9 cellular contexts compared by ENCODE assay signal in genomic region chr4:154082760-154083530, GRCh38.
DNase-seq lines count a peak whose midpoint lies in the region; ATAC-seq and TF ChIP-seq lines count a peak whose summit lies in the region.
"Had no signal": no experiment of that assay in that cellular context is flagged by ENCODE, and none has a peak within 500 bp of the region (broad histone marks: within the 10 kb centered on the region; RNA-seq: fewer than 3 reads in every experiment).

No MANE protein-coding gene starts in this region.

- H3K4me3 ChIP-seq in cardiac fibroblast (replicated peaks in 1 of 2; ENCODE audit: low read depth in 2 of 2, low read length in 2 of 2), result no peak overlapping the region
- H3K4me3 ChIP-seq: mucosa of descending colon had no signal

- intact Hi-C loops in activated CD8-positive, alpha-beta T cell treated with anti-CD3 and anti-CD28 coated beads for 36 hours (cut with micrococcal nuclease), result no loop called here

- in situ Hi-C loops in KBM-7 (cut with MboI; ENCODE audit: low pct_unique_long_range_greater_than_20kb, low sequenced_read_pairs), result no loop called here

- TF ChIP-seq CTCF in activated CD8-positive, alpha-beta T cell treated with anti-CD3 and anti-CD28 coated beads for 36 hours (IDR thresholded peaks at IDR 0.05), result no peak
- peak; percentile 42 for TF ChIP-seq CTCF in cardiac fibroblast (IDR thresholded peaks at IDR 0.05; ENCODE audit: low read depth, low read length)

- no peaks in the 10 kb centered on the region for H3K36me3 Mint-ChIP-seq in activated CD8-positive, alpha-beta T cell treated with anti-CD3 and anti-CD28 coated beads for 36 hours (ENCODE audit: low read depth)
- H3K36me3 Mint-ChIP-seq in activated CD8-positive, alpha-beta T cell treated with anti-CD3 and anti-CD28 coated beads, Interleukin-2, amount 10 ng/mL, durations not matched to agents 7 days and 5 days (ENCODE audit: low read depth), result no peaks in the 10 kb centered on the region
- no peaks in the 10 kb centered on the region for H3K36me3 Mint-ChIP-seq in stimulated activated naive B cell treated with anti-CD40 and anti-IgM and Interleukin-4, amounts not matched to agents 10 μg/mL and 1 μg/mL and 100 μg/mL, for 72 hours

- peak; percentile 8 for DNase-seq in activated CD8-positive, alpha-beta T cell treated with anti-CD3 and anti-CD28 coated beads for 36 hours
- DNase-seq in activated CD8-positive, alpha-beta T cell treated with anti-CD3 and anti-CD28 coated beads, Interleukin-2, amount 10 ng/mL, durations not matched to agents 7 days and 5 days, result no peak
- DNase-seq in KBM-7 (peak; percentile 6), cardiac fibroblast (ENCODE audit: low read depth in 2 of 2) (peak; percentile 3 to 40), COLO829 (ENCODE audit: low spot score) (no peak), occipital lobe (lab: John Stamatoyannopoulos, UW) (no peak), NCI-H2029 (lab: John Stamatoyannopoulos, UW) (no peak)
- no peak for DNase-seq in stimulated activated naive B cell treated with anti-CD40 and anti-IgM and Interleukin-4, amounts not matched to agents 10 μg/mL and 1 μg/mL and 100 μg/mL, for 72 hours

- H3K4me3 Mint-ChIP-seq in activated CD8-positive, alpha-beta T cell treated with anti-CD3 and anti-CD28 coated beads for 36 hours, result no peak overlapping the region
- no peak overlapping the region for H3K4me3 Mint-ChIP-seq in activated CD8-positive, alpha-beta T cell treated with anti-CD3 and anti-CD28 coated beads, Interleukin-2, amount 10 ng/mL, durations not matched to agents 7 days and 5 days
- no peak overlapping the region for H3K4me3 Mint-ChIP-seq in stimulated activated naive B cell treated with anti-CD40 and anti-IgM and Interleukin-4, amounts not matched to agents 10 μg/mL and 1 μg/mL and 100 μg/mL, for 72 hours

- H3K27ac Mint-ChIP-seq in activated CD8-positive, alpha-beta T cell treated with anti-CD3 and anti-CD28 coated beads for 36 hours, result no peak overlapping the region
- no peak overlapping the region for H3K27ac Mint-ChIP-seq in activated CD8-positive, alpha-beta T cell treated with anti-CD3 and anti-CD28 coated beads, Interleukin-2, amount 10 ng/mL, durations not matched to agents 7 days and 5 days
- H3K27ac Mint-ChIP-seq in stimulated activated naive B cell treated with anti-CD40 and anti-IgM and Interleukin-4, amounts not matched to agents 10 μg/mL and 1 μg/mL and 100 μg/mL, for 72 hours, result no peak overlapping the region

- no peaks in the 10 kb centered on the region for H3K9me3 Mint-ChIP-seq in activated CD8-positive, alpha-beta T cell treated with anti-CD3 and anti-CD28 coated beads for 36 hours
- no peaks in the 10 kb centered on the region for H3K9me3 Mint-ChIP-seq in activated CD8-positive, alpha-beta T cell treated with anti-CD3 and anti-CD28 coated beads, Interleukin-2, amount 10 ng/mL, durations not matched to agents 7 days and 5 days (ENCODE audit: insufficient read depth)
- H3K9me3 Mint-ChIP-seq in stimulated activated naive B cell treated with anti-CD40 and anti-IgM and Interleukin-4, amounts not matched to agents 10 μg/mL and 1 μg/mL and 100 μg/mL, for 72 hours, result no peaks in the 10 kb centered on the region

- CTCF ChIA-PET in activated CD8-positive, alpha-beta T cell treated with anti-CD3 and anti-CD28 coated beads for 36 hours (lab: Charles Lee), result interaction anchor here (0.6 to 1.7 kb wide), 6 partner anchors 17 to 1678 kb away, joined by 3 to 8 read pairs (median 4); no protein-coding TSS in a partner anchor
- CTCF ChIA-PET in activated CD8-positive, alpha-beta T cell treated with anti-CD3 and anti-CD28 coated beads, Interleukin-2, amount 10 ng/mL, durations not matched to agents 7 days and 5 days (lab: Charles Lee), result interaction anchor here (1.2 to 1.6 kb wide), 2 partner anchors 9 to 297 kb away, joined by 3 to 4 read pairs; no protein-coding TSS in a partner anchor

- H3K4me1 Mint-ChIP-seq in activated CD8-positive, alpha-beta T cell treated with anti-CD3 and anti-CD28 coated beads for 36 hours (ENCODE audit: low read depth), result no peaks in the 10 kb centered on the region
- no peaks in the 10 kb centered on the region for H3K4me1 Mint-ChIP-seq in activated CD8-positive, alpha-beta T cell treated with anti-CD3 and anti-CD28 coated beads, Interleukin-2, amount 10 ng/mL, durations not matched to agents 7 days and 5 days (ENCODE audit: low read depth)
- H3K4me1 Mint-ChIP-seq in stimulated activated naive B cell treated with anti-CD40 and anti-IgM and Interleukin-4, amounts not matched to agents 10 μg/mL and 1 μg/mL and 100 μg/mL, for 72 hours, result no peaks in the 10 kb centered on the region

- ATAC-seq in activated CD8-positive, alpha-beta T cell treated with anti-CD3 and anti-CD28 coated beads for 36 hours, result no peak
- ATAC-seq in activated CD8-positive, alpha-beta T cell treated with anti-CD3 and anti-CD28 coated beads, Interleukin-2, amount 10 ng/mL, durations not matched to agents 7 days and 5 days, result no peak
- peak; percentile 54 to 61 for ATAC-seq in stimulated activated naive B cell treated with anti-CD40 and anti-IgM and Interleukin-4, amounts not matched to agents 10 μg/mL and 1 μg/mL and 100 μg/mL, for 72 hours (replicated peaks)
- ATAC-seq: mucosa of descending colon had no signal

- H3K27me3 Mint-ChIP-seq in activated CD8-positive, alpha-beta T cell treated with anti-CD3 and anti-CD28 coated beads for 36 hours, result peaks cover 9% of the 10 kb centered on the region
- peaks cover 2% of the 10 kb centered on the region for H3K27me3 Mint-ChIP-seq in activated CD8-positive, alpha-beta T cell treated with anti-CD3 and anti-CD28 coated beads, Interleukin-2, amount 10 ng/mL, durations not matched to agents 7 days and 5 days (ENCODE audit: low read depth)
- peaks cover 0 to 4% of the 10 kb centered on the region in 2 donors for H3K27me3 Mint-ChIP-seq in stimulated activated naive B cell treated with anti-CD40 and anti-IgM and Interleukin-4, amounts not matched to agents 10 μg/mL and 1 μg/mL and 100 μg/mL, for 72 hours

- POLR2A ChIA-PET in activated CD8-positive, alpha-beta T cell treated with anti-CD3 and anti-CD28 coated beads for 36 hours (lab: Charles Lee), result no interaction called here
- POLR2A ChIA-PET in activated CD8-positive, alpha-beta T cell treated with anti-CD3 and anti-CD28 coated beads, Interleukin-2, amount 10 ng/mL, durations not matched to agents 7 days and 5 days (lab: Charles Lee), result no interaction called here

Comparison
In these comparisons a context has a peak if more than half of its experiments do, and no peak if none do; other contexts are left out.
1. DNase-seq: peak in activated CD8-positive, alpha-beta T cell treated with anti-CD3 and anti-CD28 coated beads for 36 hours (single experiment), KBM-7 (single experiment) and cardiac fibroblast (2 of 2); none in activated CD8-positive, alpha-beta T cell treated with anti-CD3 and anti-CD28 coated beads, Interleukin-2, amount 10 ng/mL, durations not matched to agents 7 days and 5 days (single experiment), stimulated activated naive B cell treated with anti-CD40 and anti-IgM and Interleukin-4, amounts not matched to agents 10 μg/mL and 1 μg/mL and 100 μg/mL, for 72 hours (single experiment), COLO829 (single experiment), occipital lobe (single experiment) and NCI-H2029 (single experiment).
2. ATAC-seq: peak in stimulated activated naive B cell treated with anti-CD40 and anti-IgM and Interleukin-4, amounts not matched to agents 10 μg/mL and 1 μg/mL and 100 μg/mL, for 72 hours (2 of 2); none in activated CD8-positive, alpha-beta T cell treated with anti-CD3 and anti-CD28 coated beads for 36 hours (single experiment) and activated CD8-positive, alpha-beta T cell treated with anti-CD3 and anti-CD28 coated beads, Interleukin-2, amount 10 ng/mL, durations not matched to agents 7 days and 5 days (single experiment).